Comparison of ENCODE assay signal across 12 cellular contexts in genomic region chr20:10665027-10665561, GRCh38. TPM values are rescaled to one million over a fixed set of nuclear protein-coding genes. Genes with fewer than 3 reads are reported as not detected.
DNase-seq lines count a peak whose midpoint lies in the region; ATAC-seq and TF ChIP-seq lines count a peak whose summit lies in the region.
"Had no signal": no experiment of that assay in that cellular context is flagged by ENCODE, and none has a peak within 500 bp of the region (broad histone marks: within the 10 kb centered on the region; RNA-seq: fewer than 3 reads in every experiment).

No MANE protein-coding gene starts in this region.

- no peak for ATAC-seq in GM21360 (IDR thresholded peaks at IDR 0.05; ENCODE audit: unreplicated experiment)
- ATAC-seq: activated T-cell treated with anti-CD3 and anti-CD28 coated beads, Interleukin-2, amount 50 U/mL, for 4 hours had no signal

- BruUV-seq in A673 (replicated peaks; lab: Mats Ljungman, UMichigan) = no TSS peak

- H3K36me3 Mint-ChIP-seq in progenitor cell of endocrine pancreas (ENCODE audit: insufficient read depth) = peaks cover 63% of the 10 kb centered on the region
- H3K36me3 Mint-ChIP-seq: IgD-negative memory B cell, memory B cell had no signal

- 18 to 29% methylated on average over 7 of the region's 7 CpGs for WGBS in esophagus squamous epithelium, 2 donors

- H3K27me3 ChIP-seq in A673 (replicated peaks; ENCODE audit: insufficient read depth, low read depth, low read length, poor library complexity) (no peaks in the 10 kb centered on the region), esophagus squamous epithelium (no peaks in the 10 kb centered on the region)

- intact Hi-C loops in A673 (cut with micrococcal nuclease; ENCODE audit: unreplicated experiment) (no loop called here), esophagus squamous epithelium (cut with DNase I) (loop anchor here (10.0 kb wide), 2 partner anchors 70 to 110 kb away; no protein-coding TSS in a partner anchor)

- no peak for DNase-seq in A673 (ENCODE audit: low spot score)
- DNase-seq in RWPE1 (ENCODE audit: low spot score) = peak; percentile 52
- no peak for DNase-seq in esophagus squamous epithelium (lab: John Stamatoyannopoulos, UW)
- DNase-seq in progenitor cell of endocrine pancreas (ENCODE audit: low spot score, unreplicated experiment) = no peak
- no peak for DNase-seq in activated naive CD4-positive, alpha-beta T cell (lab: John Stamatoyannopoulos, UW)
- no peak for DNase-seq in stimulated activated CD8-positive, alpha-beta memory T cell treated with anti-CD3 and anti-CD28 coated beads, Interleukin-4, amount 100 ng/mL, for 48 hours
- DNase-seq in CD1c-positive myeloid dendritic cell (ENCODE audit: extremely low spot score) = no peak
- DNase-seq: activated T-cell treated with anti-CD3 and anti-CD28 coated beads, Interleukin-2, amount 50 U/mL, for 4 hours had no signal

- H3K36me3 ChIP-seq in A673 (ENCODE audit: insufficient read depth, low read length, poor library complexity, severe bottlenecking) = peaks cover 43% of the 10 kb centered on the region
- H3K36me3 ChIP-seq in esophagus squamous epithelium = peaks cover 10 to 78% (median 21%) of the 10 kb centered on the region in 3 donors

- POLR2A ChIA-PET in A673 (lab: Charles Lee; ENCODE audit: low non-redundant PET) = no interaction called here
- POLR2A ChIA-PET in RWPE1 (lab: Yijun Ruan, JAX; ENCODE audit: low non-redundant PET) = no interaction called here

- H3K9me3 ChIP-seq in A673 (ENCODE audit: low read depth, low read length, poor library complexity, severe bottlenecking) (no peaks in the 10 kb centered on the region), esophagus squamous epithelium (no peaks in the 10 kb centered on the region)

- H3K4me3 Mint-ChIP-seq in progenitor cell of endocrine pancreas (ENCODE audit: low read depth) = peak overlapping the region; percentile 40
- H3K4me3 Mint-ChIP-seq: activated T-cell treated with anti-CD3 and anti-CD28 coated beads, Interleukin-2, amount 50 U/mL, for 4 hours; central memory CD8-positive, alpha-beta T cell; memory B cell had no signal

- no peaks in the 10 kb centered on the region for H3K27me3 Mint-ChIP-seq in progenitor cell of endocrine pancreas

- TF ChIP-seq CTCF in A673 (conservative IDR thresholded peaks at IDR 0.05; ENCODE audit: low read depth, low read length) (no peak), RWPE1 (conservative IDR thresholded peaks at IDR 0.05; ENCODE audit: low read depth) (no peak), esophagus squamous epithelium (IDR thresholded peaks at IDR 0.05) (no peak), progenitor cell of endocrine pancreas (IDR thresholded peaks at IDR 0.05; ENCODE audit: unreplicated experiment) (no peak)

- no peak for TF ChIP-seq POLR2A in esophagus squamous epithelium (IDR thresholded peaks at IDR 0.05)

- H3K4me3 ChIP-seq in A673 (ENCODE audit: low read depth, low read length, poor library complexity, severe bottlenecking) = no peak overlapping the region
- H3K4me3 ChIP-seq in esophagus squamous epithelium = peak overlapping the region in 3 of 4 donors; percentile 0 to 92 (median 55)

- CTCF ChIA-PET in A673 (lab: Charles Lee) (interaction anchor here (0.6 kb wide), 1 partner anchor 11 kb away, joined by 3 read pairs; no protein-coding TSS in a partner anchor), RWPE1 (lab: Yijun Ruan, JAX) (interaction anchor here (0.6 to 0.7 kb wide), 3 partner anchors 69 to 630 kb away, joined by 3 to 5 read pairs (median 3); no protein-coding TSS in a partner anchor)

- no peaks in the 10 kb centered on the region for H3K9me3 Mint-ChIP-seq in progenitor cell of endocrine pancreas (ENCODE audit: low read depth)
- H3K9me3 Mint-ChIP-seq: activated T-cell treated with anti-CD3 and anti-CD28 coated beads, Interleukin-2, amount 50 U/mL, for 4 hours; central memory CD8-positive, alpha-beta T cell; memory B cell had no signal

- peaks cover 62% of the 10 kb centered on the region for H3K4me1 ChIP-seq in A673 (ENCODE audit: insufficient read depth, low read length, poor library complexity, severe bottlenecking)
- peaks cover 37 to 100% (median 93%) of the 10 kb centered on the region in 3 donors for H3K4me1 ChIP-seq in esophagus squamous epithelium

- H3K27ac ChIP-seq in A673 (ENCODE audit: low read depth, low read length, poor library complexity, severe bottlenecking) (peak overlapping the region; percentile 16), RWPE1 (peak overlapping the region; percentile 96), esophagus squamous epithelium (peak overlapping the region; percentile 83 to 100 (median 98))

- peak overlapping the region; percentile 11 for H3K27ac Mint-ChIP-seq in progenitor cell of endocrine pancreas
- H3K27ac Mint-ChIP-seq: IgD-negative memory B cell, memory B cell had no signal

- peaks cover 70% of the 10 kb centered on the region for H3K4me1 Mint-ChIP-seq in progenitor cell of endocrine pancreas (ENCODE audit: low read depth)
- H3K4me1 Mint-ChIP-seq: central memory CD8-positive, alpha-beta T cell had no signal

RNA-seq across cellular contexts. Expression of gene JAG1, which starts 8.7 kb away (rescaled TPM):
- total RNA-seq in A673 (2021) (42.9 and 57.5 TPM in 2 replicates), esophagus squamous epithelium (100 to 1,000 TPM in 3 of 4 donors, 10 to 100 TPM in 1; 89.6 to 182 (median 123) TPM), progenitor cell of endocrine pancreas (260 and 277 TPM in 2 replicates)

Comparison
In these comparisons a context has a peak if more than half of its experiments do, and no peak if none do; other contexts are left out.
1. H3K27ac ChIP-seq: peak in every context shown above with its lines; median percentile 98 in esophagus squamous epithelium; 96 in RWPE1; 16 in A673.